ENCODE assay signal across 16 cellular contexts in the genomic region with DNA sequence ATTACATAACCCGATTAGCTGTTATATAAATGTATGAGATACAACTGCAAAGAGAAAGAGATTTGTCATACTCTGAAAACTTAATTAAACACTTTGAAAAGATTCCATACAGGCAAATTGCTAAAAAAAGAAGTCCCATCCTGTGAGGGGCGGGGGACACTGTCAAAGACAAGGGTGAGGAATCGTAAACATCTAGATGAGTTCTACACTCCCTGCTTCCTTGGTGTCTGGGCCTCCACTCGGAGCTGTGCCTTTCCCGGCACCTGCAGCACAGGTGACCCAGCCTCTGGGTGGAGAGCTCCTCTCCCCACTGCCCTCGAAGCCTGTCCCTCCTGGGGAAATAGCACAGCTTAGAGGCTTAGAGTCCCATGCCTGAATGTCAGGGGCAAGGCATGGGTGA.
"Had no signal": no experiment of that assay in that cellular context is flagged by ENCODE, and none has a peak within 500 bp of the region (broad histone marks: within the 10 kb centered on the region; RNA-seq: fewer than 3 reads in every experiment).

No MANE protein-coding gene starts in this region.

- ATAC-seq: foreskin keratinocyte, heart right ventricle, right cardiac atrium had no signal

- H3K36me3 ChIP-seq: heart right ventricle, neutrophil had no signal

- H3K36me3 Mint-ChIP-seq: brain, mesothelial cell of epicardium had no signal

- H3K9me3 Mint-ChIP-seq: activated T-helper 2 cell treated with anti-CD3 and anti-CD28 coated beads, Interferon-gamma antibody, Interleukin-2, Interleukin-4, amounts not matched to agents 10 μg/mL and 5 μg/mL and 100 μg/mL, durations not matched to agents 14 hours and 24 hours and 36 hours; endodermal cell; mesothelial cell of epicardium had no signal

- H3K27ac Mint-ChIP-seq: activated T-helper 2 cell treated with anti-CD3 and anti-CD28 coated beads, Interferon-gamma antibody, Interleukin-2, Interleukin-4, amounts not matched to agents 10 μg/mL and 5 μg/mL and 100 μg/mL, durations not matched to agents 14 hours and 24 hours and 36 hours; endodermal cell; mesothelial cell of epicardium had no signal

- DNase-seq: activated CD4-positive, alpha-beta T cell treated with anti-CD3 and anti-CD28 coated beads, Interleukin-2, amount 50 U/mL, for 1 hour; activated naive CD4-positive, alpha-beta T cell treated with anti-CD3 and anti-CD28 coated beads, Interleukin-2, amount 50 U/mL, for 16 hours; activated T-cell treated with anti-CD3 and anti-CD28 coated beads for 4 hours; cerebellar nuclear complex; dermis blood vessel endothelial cell; endodermal cell; foreskin keratinocyte; heart right ventricle; right cardiac atrium; T-helper 1 cell had no signal

- H3K4me3 ChIP-seq: heart right ventricle, SK-N-MC, smooth muscle cell had no signal

- H3K9me3 ChIP-seq: heart right ventricle, neutrophil had no signal

- H3K27ac ChIP-seq: foreskin keratinocyte, neutrophil, SK-N-MC had no signal

- H3K4me3 Mint-ChIP-seq: brain, endodermal cell, mesothelial cell of epicardium had no signal

- H3K27me3 ChIP-seq: foreskin keratinocyte, heart right ventricle, neutrophil had no signal
